Comparison of ENCODE assay signal across 8 cellular contexts in the genomic region with DNA sequence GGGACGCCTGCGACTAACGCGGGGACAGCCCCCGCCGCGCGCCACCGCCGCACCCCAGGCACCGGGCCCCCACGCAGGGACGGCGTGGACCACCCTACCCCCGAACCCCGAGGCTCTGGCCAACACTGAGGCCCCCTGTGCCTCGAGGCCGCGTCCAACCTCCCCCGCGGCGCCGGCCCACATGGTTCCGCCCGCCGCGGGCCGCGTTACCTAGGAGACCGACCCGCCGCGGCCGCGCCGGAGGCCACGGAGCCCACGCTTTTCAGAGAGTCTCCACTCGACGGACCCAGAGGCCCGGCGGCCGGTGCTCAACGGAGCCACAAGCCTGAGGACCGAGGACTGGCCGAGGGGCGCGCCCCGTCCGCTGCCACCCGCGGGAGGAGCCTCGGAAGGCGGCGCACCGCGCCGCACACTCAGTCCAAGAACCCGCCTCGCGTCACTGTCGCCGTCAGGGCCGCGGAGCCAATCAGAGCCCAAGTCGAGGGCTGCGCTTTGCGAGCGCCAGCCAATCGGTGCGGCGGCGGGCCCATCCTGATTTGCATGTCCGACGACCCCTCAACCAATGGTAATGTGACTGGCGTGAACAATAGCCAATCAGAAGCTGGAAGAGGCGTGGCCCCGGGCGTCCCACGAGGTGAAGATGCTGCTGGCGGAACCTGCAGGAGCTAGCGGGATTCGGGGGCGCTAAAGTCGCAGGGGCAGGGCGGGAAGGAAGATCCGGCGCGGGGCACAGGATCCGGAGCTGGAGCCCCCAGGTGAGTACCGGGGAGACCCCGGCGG. TPM values are rescaled to one million over a fixed set of nuclear protein-coding genes. Genes with fewer than 3 reads are reported as not detected.
DNase-seq lines count a peak whose midpoint lies in the region; ATAC-seq and TF ChIP-seq lines count a peak whose summit lies in the region.

A gene (minus strand): TSS at position 392 of the 780 bp plus-strand sequence. CDS start 6,136 bp downstream, outside the sequence.

- no peaks in the 10 kb centered on the region for H3K27me3 Mint-ChIP-seq in activated naive CD8-positive, alpha-beta T cell treated with anti-CD3 and anti-CD28 coated beads, Interleukin-2, amount 10 ng/mL, durations not matched to agents 7 days and 5 days
- H3K27me3 Mint-ChIP-seq in osteocyte (ENCODE audit: unreplicated experiment): no peaks in the 10 kb centered on the region

- peak within 1 kb of the TSS; percentile 95 for H3K27ac Mint-ChIP-seq in activated naive CD8-positive, alpha-beta T cell treated with anti-CD3 and anti-CD28 coated beads, Interleukin-2, amount 10 ng/mL, durations not matched to agents 7 days and 5 days
- peak within 1 kb of the TSS; percentile 70 for H3K27ac Mint-ChIP-seq in osteocyte (ENCODE audit: unreplicated experiment)

- peaks cover 2% of the 10 kb centered on the region for H3K36me3 Mint-ChIP-seq in activated naive CD8-positive, alpha-beta T cell treated with anti-CD3 and anti-CD28 coated beads, Interleukin-2, amount 10 ng/mL, durations not matched to agents 7 days and 5 days
- H3K36me3 Mint-ChIP-seq in osteocyte (ENCODE audit: unreplicated experiment): no peaks in the 10 kb centered on the region

- peak within 1 kb of the TSS; percentile 79 for H3K4me2 ChIP-seq in SU-DHL-6 (ENCODE audit: low read depth, low read length, poor library complexity, severe bottlenecking)

- H3K4me1 ChIP-seq in thyroid gland: peaks cover 16 to 19% of the 10 kb centered on the region in 2 donors

- ATAC-seq in HG02623 (IDR thresholded peaks at IDR 0.05; ENCODE audit: unreplicated experiment): peak; percentile 86
- peak; percentile 91 for ATAC-seq in activated naive CD8-positive, alpha-beta T cell treated with anti-CD3 and anti-CD28 coated beads, Interleukin-2, amount 10 ng/mL, durations not matched to agents 7 days and 5 days (ENCODE audit: low read depth)

- TF ChIP-seq CTCF in GM10266 (IDR thresholded peaks at IDR 0.05; ENCODE audit: control insufficient read depth, insufficient read depth, low read depth, missing control alignments) (peak; percentile 15), SU-DHL-6 (IDR thresholded peaks at IDR 0.05; ENCODE audit: insufficient read depth, low read length, poor library complexity, severe bottlenecking) (no peak), osteocyte (IDR thresholded peaks at IDR 0.05) (no peak), thyroid gland (IDR thresholded peaks at IDR 0.05) (no peak)

- H3K9me3 Mint-ChIP-seq in activated naive CD8-positive, alpha-beta T cell treated with anti-CD3 and anti-CD28 coated beads, Interleukin-2, amount 10 ng/mL, durations not matched to agents 7 days and 5 days: no peaks in the 10 kb centered on the region
- H3K9me3 Mint-ChIP-seq in osteocyte (ENCODE audit: unreplicated experiment): no peaks in the 10 kb centered on the region

- POLR2A ChIA-PET in activated naive CD8-positive, alpha-beta T cell treated with anti-CD3 and anti-CD28 coated beads, Interleukin-2, amount 10 ng/mL, durations not matched to agents 7 days and 5 days (lab: Charles Lee): interaction anchor here (1.0 to 5.7 kb wide), 4 partner anchors 35 to 563 kb away, joined by 3 to 101 read pairs (median 6); a partner anchor contains a TSS

- peak; percentile 100 for DNase-seq in GM10266 (ENCODE audit: extremely low spot score)
- peak; percentile 99 for DNase-seq in NCI-H1105 (lab: John Stamatoyannopoulos, UW)
- peak; percentile 97 for DNase-seq in activated naive CD8-positive, alpha-beta T cell treated with anti-CD3 and anti-CD28 coated beads, Interleukin-2, amount 10 ng/mL, durations not matched to agents 7 days and 5 days
- peak; percentile 99 to 100 (median 100) for DNase-seq in head of caudate nucleus
- peak; percentile 100 for DNase-seq in osteocyte (ENCODE audit: extremely low spot score, unreplicated experiment)
- peak; percentile 100 for DNase-seq in thyroid gland

- H3K9me3 ChIP-seq in SU-DHL-6 (ENCODE audit: insufficient read depth, low read length): no peaks in the 10 kb centered on the region
- no peaks in the 10 kb centered on the region for H3K9me3 ChIP-seq in thyroid gland

- no peaks in the 10 kb centered on the region for H4K20me1 ChIP-seq in SU-DHL-6 (ENCODE audit: low read depth, low read length)

- H3K36me3 ChIP-seq in SU-DHL-6 (ENCODE audit: low read length) (no peaks in the 10 kb centered on the region), thyroid gland (no peaks in the 10 kb centered on the region)

- intact Hi-C loops in head of caudate nucleus (cut with DNase I) (no loop called here), thyroid gland (cut with DNase I) (no loop called here)

- H3K27ac ChIP-seq in SU-DHL-6 (ENCODE audit: low read depth, low read length) (peak within 1 kb of the TSS; percentile 15; the same call in 1 of the 2 replicates), thyroid gland (peak within 1 kb of the TSS; percentile 77 to 94 (median 92))

- H3K27me3 ChIP-seq in SU-DHL-6 (ENCODE audit: low read length) (no peaks in the 10 kb centered on the region), thyroid gland (no peaks in the 10 kb centered on the region)

- WGBS in thyroid gland, 2 donors: 0% methylated on average over 15 to 58 of the region's 93 CpGs

- peak within 1 kb of the TSS; percentile 80 for H3K4me3 ChIP-seq in SU-DHL-6 (ENCODE audit: insufficient read depth, low read length, poor library complexity, severe bottlenecking)
- H3K4me3 ChIP-seq in thyroid gland (replicated peaks in 1 of 3): peak within 1 kb of the TSS; percentile 54 to 90 (median 80)

- H3K4me1 Mint-ChIP-seq in activated naive CD8-positive, alpha-beta T cell treated with anti-CD3 and anti-CD28 coated beads, Interleukin-2, amount 10 ng/mL, durations not matched to agents 7 days and 5 days: peaks cover 20% of the 10 kb centered on the region
- H3K4me1 Mint-ChIP-seq in osteocyte (ENCODE audit: unreplicated experiment): peaks cover 18% of the 10 kb centered on the region

- peak within 1 kb of the TSS; percentile 97 for H3K4me3 Mint-ChIP-seq in activated naive CD8-positive, alpha-beta T cell treated with anti-CD3 and anti-CD28 coated beads, Interleukin-2, amount 10 ng/mL, durations not matched to agents 7 days and 5 days
- H3K4me3 Mint-ChIP-seq in osteocyte (ENCODE audit: unreplicated experiment): peak within 1 kb of the TSS; percentile 87

- H2AFZ ChIP-seq in SU-DHL-6 (ENCODE audit: low read depth, low read length, severe bottlenecking): peak within 1 kb of the TSS; percentile 84

- TF ChIP-seq POLR2A in thyroid gland (IDR thresholded peaks at IDR 0.05): peak in 1 of 2 donors; percentile 77

- H3K79me2 ChIP-seq in SU-DHL-6 (ENCODE audit: insufficient read depth, low read length): no peaks in the 10 kb centered on the region

- H3K9me2 ChIP-seq in SU-DHL-6 (replicated peaks; ENCODE audit: insufficient read depth, low read length): no peaks in the 10 kb centered on the region

- H3F3A ChIP-seq in SU-DHL-6 (ENCODE audit: insufficient read depth): no peaks in the 10 kb centered on the region

- peak within 1 kb of the TSS; percentile 74 for H3K9ac ChIP-seq in SU-DHL-6 (ENCODE audit: low read length)

RNA-seq across cellular contexts. Expression of the gene that starts here (rescaled TPM):
- total RNA-seq in activated naive CD8-positive, alpha-beta T cell treated with anti-CD3 and anti-CD28 coated beads, Interleukin-2, amount 10 ng/mL, durations not matched to agents 7 days and 5 days: 10 to 100 TPM; 16.4 to 17.5 TPM
- total RNA-seq in osteocyte (11.1 and 12.8 TPM in 2 replicates), thyroid gland (10 to 100 TPM; 24.3 to 48.3 (median 30.4) TPM)

Comparison
In these comparisons a context has a peak if more than half of its experiments do, and no peak if none do; other contexts are left out.
1. Peak in every context shown above with its lines: DNase-seq, ATAC-seq, H3K4me3 ChIP-seq and H3K27ac ChIP-seq.